Comparison of ENCODE assay signal across 2 cellular contexts in genomic region chr6:40963019-40963418, GRCh38.
TF ChIP-seq lines count a peak whose summit lies in the region.

No MANE protein-coding gene starts in this region.

TF ChIP-seq in IMR-90, 13 proteins besides CTCF, POLR2A, EP300 and RAD21:
- TF ChIP-seq RCOR1 (IDR thresholded peaks at IDR 0.05; ENCODE audit: insufficient replicate concordance, low read length), result no peak
- TF ChIP-seq CEBPB (IDR thresholded peaks at IDR 0.05; ENCODE audit: low read depth, low read length), result no peak
- no peak for TF ChIP-seq MXI1 (IDR thresholded peaks at IDR 0.05; ENCODE audit: borderline replicate concordance, low read depth, low read length)

TF ChIP-seq in K562, 482 proteins besides CTCF, POLR2A, EP300 and RAD21:
- peak; percentile 39; the same call in 1 of the 2 replicates for TF ChIP-seq ZNF316 (IDR thresholded peaks at IDR 0.05)
- no peak for TF ChIP-seq MEF2D (tag; conservative IDR thresholded peaks at IDR 0.05; ENCODE audit: low read depth)
- TF ChIP-seq RAD51 (IDR thresholded peaks at IDR 0.05; ENCODE audit: borderline replicate concordance, low read depth), result no peak
TF ChIP-seq in K562: peak in this region for 1.
